Comparison of ENCODE assay signal across 1 cellular context in the genomic region with DNA sequence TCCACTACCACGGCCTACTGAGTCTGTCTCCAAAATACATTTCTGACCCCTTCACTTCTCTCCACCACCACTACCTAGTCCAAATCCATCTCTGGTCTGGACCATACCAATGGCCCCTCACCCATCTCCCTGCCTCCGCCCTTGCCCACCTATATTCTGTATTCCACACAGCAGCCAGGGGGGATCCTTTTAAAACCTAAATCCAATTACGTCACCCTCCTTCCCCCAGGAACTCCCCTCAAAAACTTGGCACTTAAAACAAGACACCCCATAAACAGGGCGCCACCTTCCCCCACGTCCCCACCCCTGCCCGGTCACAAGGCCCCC.
TF ChIP-seq lines count a peak whose summit lies in the region.

No MANE protein-coding gene starts in this region.

TF ChIP-seq in HCT116, 20 proteins besides CTCF, POLR2A, EP300 and RAD21 (continued from another document):
- TF ChIP-seq, protein P1, sequence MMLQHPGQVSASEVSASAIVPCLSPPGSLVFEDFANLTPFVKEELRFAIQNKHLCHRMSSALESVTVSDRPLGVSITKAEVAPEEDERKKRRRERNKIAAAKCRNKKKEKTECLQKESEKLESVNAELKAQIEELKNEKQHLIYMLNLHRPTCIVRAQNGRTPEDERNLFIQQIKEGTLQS (IDR thresholded peaks at IDR 0.05): no peak
- TF ChIP-seq CBX3 (IDR thresholded peaks at IDR 0.05; ENCODE audit: low read depth) (no peak), EZH2 (IDR thresholded peaks at IDR 0.05) (no peak)
